9 cellular contexts compared by ENCODE assay signal in genomic region chrX:53263597-53264094, GRCh38.
A peak's percentile ranks its signal among the peaks of the same experiment; 100 is the strongest.
DNase-seq lines count a peak whose midpoint lies in the region; ATAC-seq and TF ChIP-seq lines count a peak whose summit lies in the region.
"Had no signal": no experiment of that assay in that cellular context is flagged by ENCODE, and none has a peak within 500 bp of the region (broad histone marks: within the 10 kb centered on the region; RNA-seq: fewer than 3 reads in every experiment).

No MANE protein-coding gene starts in this region.

- peak overlapping the region; percentile 62 for H3K27ac ChIP-seq in 22Rv1
- H3K27ac ChIP-seq: KMS-11 had no signal

- ATAC-seq in HG02610 (IDR thresholded peaks at IDR 0.05; ENCODE audit: unreplicated experiment) = no peak
- ATAC-seq in GM19035 (IDR thresholded peaks at IDR 0.05; ENCODE audit: unreplicated experiment) = no peak

- DNase-seq in HPDE6-E6E7 (ENCODE audit: extremely low spot score) (peak; percentile 69), iris pigment epithelial cell (ENCODE audit: low read depth) (peak; percentile 70), NCI-H2171 treated with DMSO at 0.1 percent for 48 hours (lab: John Stamatoyannopoulos, UW) (no peak), medulla oblongata (ENCODE audit: extremely low spot score) (no peak)
- peak; percentile 71 for DNase-seq in activated CD8-positive, alpha-beta memory T cell treated with anti-CD3 and anti-CD28 coated beads for 24 hours

- no peak for TF ChIP-seq CTCF in 22Rv1 (IDR thresholded peaks at IDR 0.05)

Comparison
In these comparisons a context has a peak if more than half of its experiments do, and no peak if none do; other contexts are left out.
1. DNase-seq: peak in HPDE6-E6E7 (single experiment), activated CD8-positive, alpha-beta memory T cell treated with anti-CD3 and anti-CD28 coated beads for 24 hours (single experiment) and iris pigment epithelial cell (single experiment); none in NCI-H2171 treated with DMSO at 0.1 percent for 48 hours (single experiment) and medulla oblongata (single experiment).